1 cellular context compared by ENCODE assay signal in the genomic region with DNA sequence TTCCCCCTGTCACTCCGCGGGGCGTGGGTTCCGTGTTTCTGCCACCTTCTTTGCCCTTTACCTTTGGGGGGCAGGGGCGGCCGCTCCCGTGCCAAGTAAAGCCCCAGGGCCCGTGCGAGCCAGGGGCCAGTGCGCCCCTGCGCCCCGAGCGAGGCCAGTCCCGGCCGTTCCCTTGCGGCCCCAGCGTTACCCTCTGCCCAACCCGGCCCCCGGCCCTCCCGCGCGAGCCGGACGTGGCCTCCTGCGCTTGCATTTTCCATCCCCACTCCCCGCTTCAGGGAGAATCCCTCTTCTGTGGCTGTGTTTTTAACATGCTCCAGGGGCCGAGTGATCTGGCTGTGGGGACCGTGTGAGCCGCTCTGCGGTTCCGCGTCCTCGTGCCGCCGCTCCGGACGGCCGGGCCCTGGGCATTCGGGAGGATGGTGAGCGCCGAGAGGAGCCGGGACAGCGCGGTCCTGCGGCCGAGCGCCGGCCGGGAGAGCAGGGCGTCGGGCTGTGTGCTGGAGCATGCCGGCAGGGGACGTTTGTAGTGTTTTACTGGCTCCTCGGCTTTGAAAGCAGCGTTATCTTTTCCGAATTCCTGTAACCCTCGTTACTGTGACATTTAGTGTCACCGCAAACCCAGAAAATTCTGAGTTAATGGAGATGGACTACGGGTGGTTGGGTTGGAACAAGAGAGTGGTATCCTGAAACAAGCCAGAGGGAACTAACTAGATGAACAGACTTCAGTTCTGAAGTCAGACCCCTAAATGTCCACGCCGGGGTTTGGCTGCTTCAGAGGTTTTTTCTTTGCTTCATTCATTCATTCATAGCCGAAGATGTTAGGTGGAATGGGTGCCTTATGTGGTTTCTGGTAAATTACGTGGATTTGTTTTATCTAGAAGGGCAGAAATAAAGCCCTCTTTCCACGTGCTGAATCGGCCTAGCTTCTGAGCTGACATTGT.
TF ChIP-seq lines count a peak whose summit lies in the region.

No MANE protein-coding gene starts in this region.

TF ChIP-seq in K562, 482 proteins besides CTCF, POLR2A, EP300 and RAD21 (continued from another document and continues in another):
- TF ChIP-seq, protein P1, sequence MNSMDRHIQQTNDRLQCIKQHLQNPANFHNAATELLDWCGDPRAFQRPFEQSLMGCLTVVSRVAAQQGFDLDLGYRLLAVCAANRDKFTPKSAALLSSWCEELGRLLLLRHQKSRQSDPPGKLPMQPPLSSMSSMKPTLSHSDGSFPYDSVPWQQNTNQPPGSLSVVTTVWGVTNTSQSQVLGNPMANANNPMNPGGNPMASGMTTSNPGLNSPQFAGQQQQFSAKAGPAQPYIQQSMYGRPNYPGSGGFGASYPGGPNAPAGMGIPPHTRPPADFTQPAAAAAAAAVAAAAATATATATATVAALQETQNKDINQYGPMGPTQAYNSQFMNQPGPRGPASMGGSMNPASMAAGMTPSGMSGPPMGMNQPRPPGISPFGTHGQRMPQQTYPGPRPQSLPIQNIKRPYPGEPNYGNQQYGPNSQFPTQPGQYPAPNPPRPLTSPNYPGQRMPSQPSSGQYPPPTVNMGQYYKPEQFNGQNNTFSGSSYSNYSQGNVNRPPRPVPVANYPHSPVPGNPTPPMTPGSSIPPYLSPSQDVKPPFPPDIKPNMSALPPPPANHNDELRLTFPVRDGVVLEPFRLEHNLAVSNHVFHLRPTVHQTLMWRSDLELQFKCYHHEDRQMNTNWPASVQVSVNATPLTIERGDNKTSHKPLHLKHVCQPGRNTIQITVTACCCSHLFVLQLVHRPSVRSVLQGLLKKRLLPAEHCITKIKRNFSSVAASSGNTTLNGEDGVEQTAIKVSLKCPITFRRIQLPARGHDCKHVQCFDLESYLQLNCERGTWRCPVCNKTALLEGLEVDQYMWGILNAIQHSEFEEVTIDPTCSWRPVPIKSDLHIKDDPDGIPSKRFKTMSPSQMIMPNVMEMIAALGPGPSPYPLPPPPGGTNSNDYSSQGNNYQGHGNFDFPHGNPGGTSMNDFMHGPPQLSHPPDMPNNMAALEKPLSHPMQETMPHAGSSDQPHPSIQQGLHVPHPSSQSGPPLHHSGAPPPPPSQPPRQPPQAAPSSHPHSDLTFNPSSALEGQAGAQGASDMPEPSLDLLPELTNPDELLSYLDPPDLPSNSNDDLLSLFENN (IDR thresholded peaks at IDR 0.05; ENCODE audit: low read depth in 2 of 2, low read length in 2 of 2), result no peak
- TF ChIP-seq, protein P2, sequence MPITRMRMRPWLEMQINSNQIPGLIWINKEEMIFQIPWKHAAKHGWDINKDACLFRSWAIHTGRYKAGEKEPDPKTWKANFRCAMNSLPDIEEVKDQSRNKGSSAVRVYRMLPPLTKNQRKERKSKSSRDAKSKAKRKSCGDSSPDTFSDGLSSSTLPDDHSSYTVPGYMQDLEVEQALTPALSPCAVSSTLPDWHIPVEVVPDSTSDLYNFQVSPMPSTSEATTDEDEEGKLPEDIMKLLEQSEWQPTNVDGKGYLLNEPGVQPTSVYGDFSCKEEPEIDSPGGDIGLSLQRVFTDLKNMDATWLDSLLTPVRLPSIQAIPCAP (CRISPR knock-in tag; IDR thresholded peaks at IDR 0.05; ENCODE audit: borderline replicate concordance), result no peak
- TF ChIP-seq, protein P3, sequence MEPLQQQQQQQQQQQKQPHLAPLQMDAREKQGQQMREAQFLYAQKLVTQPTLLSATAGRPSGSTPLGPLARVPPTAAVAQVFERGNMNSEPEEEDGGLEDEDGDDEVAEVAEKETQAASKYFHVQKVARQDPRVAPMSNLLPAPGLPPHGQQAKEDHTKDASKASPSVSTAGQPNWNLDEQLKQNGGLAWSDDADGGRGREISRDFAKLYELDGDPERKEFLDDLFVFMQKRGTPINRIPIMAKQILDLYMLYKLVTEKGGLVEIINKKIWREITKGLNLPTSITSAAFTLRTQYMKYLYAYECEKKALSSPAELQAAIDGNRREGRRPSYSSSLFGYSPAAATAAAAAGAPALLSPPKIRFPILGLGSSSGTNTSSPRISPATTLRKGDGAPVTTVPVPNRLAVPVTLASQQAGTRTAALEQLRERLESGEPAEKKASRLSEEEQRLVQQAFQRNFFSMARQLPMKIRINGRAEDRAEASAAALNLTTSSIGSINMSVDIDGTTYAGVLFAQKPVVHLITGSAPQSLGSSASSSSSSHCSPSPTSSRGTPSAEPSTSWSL (CRISPR knock-in tag; IDR thresholded peaks at IDR 0.05; ENCODE audit: borderline replicate concordance), result no peak
- TF ChIP-seq TEAD4 (IDR thresholded peaks at IDR 0.05; ENCODE audit: low read length) (peak; percentile 62; the same call in 1 of the 2 replicates), TEAD4 (CRISPR knock-in tag; IDR thresholded peaks at IDR 0.05; ENCODE audit: borderline replicate concordance) (0 out of 2 replicates have a peak, but pooled peaks have one; percentile 72), CBX8 (IDR thresholded peaks at IDR 0.05; ENCODE audit: borderline replicate concordance, extremely low read depth, low read depth, low read length, poor library complexity, severe bottlenecking) (no peak), HDAC3 (IDR thresholded peaks at IDR 0.05; ENCODE audit: borderline replicate concordance, partially characterized antibody) (no peak), ZNF133 (CRISPR knock-in tag; IDR thresholded peaks at IDR 0.05) (no peak), COPS2 (conservative IDR thresholded peaks at IDR 0.05) (no peak), SRSF1 (IDR thresholded peaks at IDR 0.05; ENCODE audit: low read depth, low read length) (no peak), HMGN3 (IDR thresholded peaks at IDR 0.05; ENCODE audit: borderline replicate concordance, extremely low read depth, insufficient read length, low read depth, low read length) (no peak), MCM5 (IDR thresholded peaks at IDR 0.05; ENCODE audit: low read depth) (no peak), CEBPB (tag; IDR thresholded peaks at IDR 0.05) (no peak), RBM14 (IDR thresholded peaks at IDR 0.05; ENCODE audit: borderline replicate concordance, insufficient read depth, low read depth, low read length) (no peak), U2AF2 (optimal IDR thresholded peaks at IDR 0.05; ENCODE audit: low read depth, low read length) (no peak), EZH2 (IDR thresholded peaks at IDR 0.05; ENCODE audit: borderline replicate concordance, low read depth, low read length) (no peak), FOXP1 (CRISPR knock-in tag; IDR thresholded peaks at IDR 0.05) (peak; percentile 88)
- TF ChIP-seq, protein P4, sequence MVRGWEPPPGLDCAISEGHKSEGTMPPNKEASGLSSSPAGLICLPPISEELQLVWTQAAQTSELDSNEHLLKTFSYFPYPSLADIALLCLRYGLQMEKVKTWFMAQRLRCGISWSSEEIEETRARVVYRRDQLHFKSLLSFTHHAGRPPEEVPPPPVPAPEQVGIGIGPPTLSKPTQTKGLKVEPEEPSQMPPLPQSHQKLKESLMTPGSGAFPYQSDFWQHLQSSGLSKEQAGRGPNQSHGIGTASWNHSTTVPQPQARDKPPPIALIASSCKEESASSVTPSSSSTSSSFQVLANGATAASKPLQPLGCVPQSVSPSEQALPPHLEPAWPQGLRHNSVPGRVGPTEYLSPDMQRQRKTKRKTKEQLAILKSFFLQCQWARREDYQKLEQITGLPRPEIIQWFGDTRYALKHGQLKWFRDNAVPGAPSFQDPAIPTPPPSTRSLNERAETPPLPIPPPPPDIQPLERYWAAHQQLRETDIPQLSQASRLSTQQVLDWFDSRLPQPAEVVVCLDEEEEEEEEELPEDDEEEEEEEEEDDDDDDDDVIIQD (CRISPR knock-in tag; IDR thresholded peaks at IDR 0.05), result no peak
- TF ChIP-seq, protein P5, sequence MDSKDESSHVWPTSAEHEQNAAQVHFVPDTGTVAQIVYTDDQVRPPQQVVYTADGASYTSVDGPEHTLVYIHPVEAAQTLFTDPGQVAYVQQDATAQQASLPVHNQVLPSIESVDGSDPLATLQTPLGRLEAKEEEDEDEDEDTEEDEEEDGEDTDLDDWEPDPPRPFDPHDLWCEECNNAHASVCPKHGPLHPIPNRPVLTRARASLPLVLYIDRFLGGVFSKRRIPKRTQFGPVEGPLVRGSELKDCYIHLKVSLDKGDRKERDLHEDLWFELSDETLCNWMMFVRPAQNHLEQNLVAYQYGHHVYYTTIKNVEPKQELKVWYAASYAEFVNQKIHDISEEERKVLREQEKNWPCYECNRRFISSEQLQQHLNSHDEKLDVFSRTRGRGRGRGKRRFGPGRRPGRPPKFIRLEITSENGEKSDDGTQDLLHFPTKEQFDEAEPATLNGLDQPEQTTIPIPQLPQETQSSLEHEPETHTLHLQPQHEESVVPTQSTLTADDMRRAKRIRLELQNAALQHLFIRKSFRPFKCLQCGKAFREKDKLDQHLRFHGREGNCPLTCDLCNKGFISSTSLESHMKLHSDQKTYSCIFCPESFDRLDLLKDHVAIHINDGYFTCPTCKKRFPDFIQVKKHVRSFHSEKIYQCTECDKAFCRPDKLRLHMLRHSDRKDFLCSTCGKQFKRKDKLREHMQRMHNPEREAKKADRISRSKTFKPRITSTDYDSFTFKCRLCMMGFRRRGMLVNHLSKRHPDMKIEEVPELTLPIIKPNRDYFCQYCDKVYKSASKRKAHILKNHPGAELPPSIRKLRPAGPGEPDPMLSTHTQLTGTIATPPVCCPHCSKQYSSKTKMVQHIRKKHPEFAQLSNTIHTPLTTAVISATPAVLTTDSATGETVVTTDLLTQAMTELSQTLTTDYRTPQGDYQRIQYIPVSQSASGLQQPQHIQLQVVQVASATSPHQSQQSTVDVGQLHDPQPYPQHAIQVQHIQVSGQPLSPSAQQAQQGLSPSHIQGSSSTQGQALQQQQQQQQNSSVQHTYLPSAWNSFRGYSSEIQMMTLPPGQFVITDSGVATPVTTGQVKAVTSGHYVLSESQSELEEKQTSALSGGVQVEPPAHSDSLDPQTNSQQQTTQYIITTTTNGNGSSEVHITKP (IDR thresholded peaks at IDR 0.05; ENCODE audit: partially characterized antibody), result no peak
- TF ChIP-seq, protein P6, sequence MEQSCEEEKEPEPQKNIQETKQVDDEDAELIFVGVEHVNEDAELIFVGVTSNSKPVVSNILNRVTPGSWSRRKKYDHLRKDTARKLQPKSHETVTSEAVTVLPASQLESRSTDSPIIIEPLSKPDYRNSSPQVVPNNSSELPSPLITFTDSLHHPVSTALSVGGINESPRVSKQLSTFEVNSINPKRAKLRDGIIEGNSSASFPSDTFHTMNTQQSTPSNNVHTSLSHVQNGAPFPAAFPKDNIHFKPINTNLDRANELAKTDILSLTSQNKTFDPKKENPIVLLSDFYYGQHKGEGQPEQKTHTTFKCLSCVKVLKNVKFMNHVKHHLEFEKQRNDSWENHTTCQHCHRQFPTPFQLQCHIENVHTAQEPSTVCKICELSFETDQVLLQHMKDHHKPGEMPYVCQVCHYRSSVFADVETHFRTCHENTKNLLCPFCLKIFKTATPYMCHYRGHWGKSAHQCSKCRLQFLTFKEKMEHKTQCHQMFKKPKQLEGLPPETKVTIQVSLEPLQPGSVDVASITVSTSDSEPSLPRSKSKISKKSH (CRISPR knock-in tag; IDR thresholded peaks at IDR 0.05), result no peak
- TF ChIP-seq, protein P7, sequence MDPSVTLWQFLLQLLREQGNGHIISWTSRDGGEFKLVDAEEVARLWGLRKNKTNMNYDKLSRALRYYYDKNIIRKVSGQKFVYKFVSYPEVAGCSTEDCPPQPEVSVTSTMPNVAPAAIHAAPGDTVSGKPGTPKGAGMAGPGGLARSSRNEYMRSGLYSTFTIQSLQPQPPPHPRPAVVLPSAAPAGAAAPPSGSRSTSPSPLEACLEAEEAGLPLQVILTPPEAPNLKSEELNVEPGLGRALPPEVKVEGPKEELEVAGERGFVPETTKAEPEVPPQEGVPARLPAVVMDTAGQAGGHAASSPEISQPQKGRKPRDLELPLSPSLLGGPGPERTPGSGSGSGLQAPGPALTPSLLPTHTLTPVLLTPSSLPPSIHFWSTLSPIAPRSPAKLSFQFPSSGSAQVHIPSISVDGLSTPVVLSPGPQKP (CRISPR knock-in tag; IDR thresholded peaks at IDR 0.05), result no peak
- TF ChIP-seq, protein P8, sequence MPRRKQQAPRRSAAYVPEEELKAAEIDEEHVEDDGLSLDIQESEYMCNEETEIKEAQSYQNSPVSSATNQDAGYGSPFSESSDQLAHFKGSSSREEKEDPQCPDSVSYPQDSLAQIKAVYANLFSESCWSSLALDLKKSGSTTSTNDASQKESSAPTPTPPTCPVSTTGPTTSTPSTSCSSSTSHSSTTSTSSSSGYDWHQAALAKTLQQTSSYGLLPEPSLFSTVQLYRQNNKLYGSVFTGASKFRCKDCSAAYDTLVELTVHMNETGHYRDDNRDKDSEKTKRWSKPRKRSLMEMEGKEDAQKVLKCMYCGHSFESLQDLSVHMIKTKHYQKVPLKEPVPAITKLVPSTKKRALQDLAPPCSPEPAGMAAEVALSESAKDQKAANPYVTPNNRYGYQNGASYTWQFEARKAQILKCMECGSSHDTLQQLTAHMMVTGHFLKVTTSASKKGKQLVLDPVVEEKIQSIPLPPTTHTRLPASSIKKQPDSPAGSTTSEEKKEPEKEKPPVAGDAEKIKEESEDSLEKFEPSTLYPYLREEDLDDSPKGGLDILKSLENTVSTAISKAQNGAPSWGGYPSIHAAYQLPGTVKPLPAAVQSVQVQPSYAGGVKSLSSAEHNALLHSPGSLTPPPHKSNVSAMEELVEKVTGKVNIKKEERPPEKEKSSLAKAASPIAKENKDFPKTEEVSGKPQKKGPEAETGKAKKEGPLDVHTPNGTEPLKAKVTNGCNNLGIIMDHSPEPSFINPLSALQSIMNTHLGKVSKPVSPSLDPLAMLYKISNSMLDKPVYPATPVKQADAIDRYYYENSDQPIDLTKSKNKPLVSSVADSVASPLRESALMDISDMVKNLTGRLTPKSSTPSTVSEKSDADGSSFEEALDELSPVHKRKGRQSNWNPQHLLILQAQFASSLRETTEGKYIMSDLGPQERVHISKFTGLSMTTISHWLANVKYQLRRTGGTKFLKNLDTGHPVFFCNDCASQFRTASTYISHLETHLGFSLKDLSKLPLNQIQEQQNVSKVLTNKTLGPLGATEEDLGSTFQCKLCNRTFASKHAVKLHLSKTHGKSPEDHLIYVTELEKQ (CRISPR knock-in tag; IDR thresholded peaks at IDR 0.05), result no peak
- TF ChIP-seq, protein P9, sequence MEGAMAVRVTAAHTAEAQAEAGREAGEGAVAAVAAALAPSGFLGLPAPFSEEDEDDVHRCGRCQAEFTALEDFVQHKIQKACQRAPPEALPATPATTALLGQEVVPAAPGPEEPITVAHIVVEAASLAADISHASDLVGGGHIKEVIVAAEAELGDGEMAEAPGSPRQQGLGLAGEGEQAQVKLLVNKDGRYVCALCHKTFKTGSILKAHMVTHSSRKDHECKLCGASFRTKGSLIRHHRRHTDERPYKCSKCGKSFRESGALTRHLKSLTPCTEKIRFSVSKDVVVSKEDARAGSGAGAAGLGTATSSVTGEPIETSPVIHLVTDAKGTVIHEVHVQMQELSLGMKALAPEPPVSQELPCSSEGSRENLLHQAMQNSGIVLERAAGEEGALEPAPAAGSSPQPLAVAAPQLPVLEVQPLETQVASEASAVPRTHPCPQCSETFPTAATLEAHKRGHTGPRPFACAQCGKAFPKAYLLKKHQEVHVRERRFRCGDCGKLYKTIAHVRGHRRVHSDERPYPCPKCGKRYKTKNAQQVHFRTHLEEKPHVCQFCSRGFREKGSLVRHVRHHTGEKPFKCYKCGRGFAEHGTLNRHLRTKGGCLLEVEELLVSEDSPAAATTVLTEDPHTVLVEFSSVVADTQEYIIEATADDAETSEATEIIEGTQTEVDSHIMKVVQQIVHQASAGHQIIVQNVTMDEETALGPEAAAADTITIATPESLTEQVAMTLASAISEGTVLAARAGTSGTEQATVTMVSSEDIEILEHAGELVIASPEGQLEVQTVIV (CRISPR knock-in tag; IDR thresholded peaks at IDR 0.05; ENCODE audit: borderline replicate concordance), result no peak
- TF ChIP-seq, protein P10, sequence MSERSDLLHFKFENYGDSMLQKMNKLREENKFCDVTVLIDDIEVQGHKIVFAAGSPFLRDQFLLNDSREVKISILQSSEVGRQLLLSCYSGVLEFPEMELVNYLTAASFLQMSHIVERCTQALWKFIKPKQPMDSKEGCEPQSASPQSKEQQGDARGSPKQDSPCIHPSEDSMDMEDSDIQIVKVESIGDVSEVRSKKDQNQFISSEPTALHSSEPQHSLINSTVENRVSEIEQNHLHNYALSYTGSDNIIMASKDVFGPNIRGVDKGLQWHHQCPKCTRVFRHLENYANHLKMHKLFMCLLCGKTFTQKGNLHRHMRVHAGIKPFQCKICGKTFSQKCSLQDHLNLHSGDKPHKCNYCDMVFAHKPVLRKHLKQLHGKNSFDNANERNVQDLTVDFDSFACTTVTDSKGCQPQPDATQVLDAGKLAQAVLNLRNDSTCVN (CRISPR knock-in tag; IDR thresholded peaks at IDR 0.05), result no peak
